Comparison of ENCODE assay signal across 20 cellular contexts in genomic region chr2:239305222-239305575, GRCh38.
DNase-seq lines count a peak whose midpoint lies in the region; ATAC-seq, FAIRE-seq and TF ChIP-seq lines count a peak whose summit lies in the region.
"Had no signal": no experiment of that assay in that cellular context is flagged by ENCODE, and none has a peak within 500 bp of the region (broad histone marks: within the 10 kb centered on the region; RNA-seq: fewer than 3 reads in every experiment).

No MANE protein-coding gene starts in this region.

- H3K36me3 Mint-ChIP-seq in activated CD4-positive, alpha-beta memory T cell treated with anti-CD3 and anti-CD28 coated beads, Interleukin-2, amount 10 ng/mL, durations not matched to agents 7 days and 5 days (ENCODE audit: low read depth): peaks cover 8% of the 10 kb centered on the region
- peaks cover 0 to 4% (median 0%) of the 10 kb centered on the region in 5 donors for H3K36me3 Mint-ChIP-seq in naive thymus-derived CD4-positive, alpha-beta T cell
- H3K36me3 Mint-ChIP-seq: memory B cell had no signal

- peaks cover 10% of the 10 kb centered on the region; the same call in 1 of the 2 replicates for H3K79me2 ChIP-seq in KMS-11 (ENCODE audit: insufficient read depth, low read depth)
- H3K79me2 ChIP-seq in H1 (ENCODE audit: control insufficient read depth in 1 of 2, insufficient read depth in 2 of 2, low read length in 2 of 2): peaks cover 0 to 95% of the 10 kb centered on the region in 2 experiments; a peak in 2 of 4 replicates

- no peak overlapping the region for H4K91ac ChIP-seq in H1 (replicated peaks; ENCODE audit: insufficient read length, low read length)

- no peak overlapping the region for H3K14ac ChIP-seq in H1 (ENCODE audit: insufficient read length)

- H3K23ac ChIP-seq in H1 (ENCODE audit: insufficient read length): no peak overlapping the region

- no peak overlapping the region for H2BK12ac ChIP-seq in H1 (ENCODE audit: low read depth, low read length)

- no peaks in the 10 kb centered on the region for H3K27me3 ChIP-seq in KMS-11 (ENCODE audit: insufficient read depth, low read depth)
- H3K27me3 ChIP-seq in H1 (replicated peaks in 1 of 4; ENCODE audit: control insufficient read depth in 3 of 4, extremely low read depth in 1 of 4, insufficient read depth in 3 of 4, low read length in 3 of 4): no peaks in the 10 kb centered on the region
- no peaks in the 10 kb centered on the region for H3K27me3 ChIP-seq in stomach smooth muscle (ENCODE audit: control insufficient read depth in 1 of 2, insufficient read depth in 2 of 2, low read length in 2 of 2)
- no peaks in the 10 kb centered on the region for H3K27me3 ChIP-seq in naive thymus-derived CD4-positive, alpha-beta T cell (ENCODE audit: control insufficient read depth in 2 of 2, insufficient read depth in 2 of 2, low read length in 2 of 2)

- H4K5ac ChIP-seq in H1 (ENCODE audit: insufficient read length, low read depth, low read length): no peak overlapping the region

- no peak overlapping the region for H2BK15ac ChIP-seq in H1 (ENCODE audit: low read length)

- H3K56ac ChIP-seq in H1 (replicated peaks; ENCODE audit: insufficient read length, low read depth, low read length): no peak overlapping the region

- H3K4me1 ChIP-seq in KMS-11 (ENCODE audit: low read depth, poor library complexity, severe bottlenecking): peaks cover 16% of the 10 kb centered on the region
- H3K4me1 ChIP-seq in H1 (replicated peaks in 1 of 4; ENCODE audit: control insufficient read depth in 3 of 4, insufficient read depth in 4 of 4, low read length in 3 of 4): peaks cover 0 to 19% (median 8%) of the 10 kb centered on the region in 4 experiments; a peak in 5 of 7 replicates
- H3K4me1 ChIP-seq in stomach smooth muscle (ENCODE audit: control insufficient read depth, insufficient read depth, low read length): peaks cover 88% of the 10 kb centered on the region
- peaks cover 6 to 16% of the 10 kb centered on the region in 2 donors for H3K4me1 ChIP-seq in naive thymus-derived CD4-positive, alpha-beta T cell (ENCODE audit: control insufficient read depth in 2 of 2, insufficient read depth in 2 of 2, low read length in 2 of 2)

- H3K4me3 Mint-ChIP-seq in activated CD4-positive, alpha-beta memory T cell treated with anti-CD3 and anti-CD28 coated beads, Interleukin-2, amount 10 ng/mL, durations not matched to agents 7 days and 5 days: no peak overlapping the region
- H3K4me3 Mint-ChIP-seq in naive thymus-derived CD4-positive, alpha-beta T cell: no peak overlapping the region
- H3K4me3 Mint-ChIP-seq: memory B cell had no signal

- H3K4me3 ChIP-seq in KMS-11 (IDR thresholded peaks at IDR 0.05; ENCODE audit: insufficient read depth, low read depth, low read length) (no peak overlapping the region), H1 (ENCODE audit: extremely low read depth in 1 of 4, insufficient read depth in 2 of 4, low read depth in 3 of 4, low read length in 4 of 4) (no peak overlapping the region), stomach smooth muscle (ENCODE audit: low read length in 2 of 2) (peak overlapping the region; percentile 49 to 88)
- H3K4me3 ChIP-seq in naive thymus-derived CD4-positive, alpha-beta T cell (ENCODE audit: low read length): no peak overlapping the region

- DNase-seq in H1 (ENCODE audit: low read depth in 1 of 2, low spot score in 2 of 2): no peak
- peak; percentile 65 for DNase-seq in mesenteric fat pad (ENCODE audit: low spot score)
- no peak for DNase-seq in activated CD4-positive, alpha-beta memory T cell treated with anti-CD3 and anti-CD28 coated beads, Interleukin-2, amount 10 ng/mL, durations not matched to agents 7 days and 5 days
- DNase-seq in naive thymus-derived CD4-positive, alpha-beta T cell: no peak
- DNase-seq in NCI-H2196 (lab: John Stamatoyannopoulos, UW; ENCODE audit: unreplicated experiment): no peak
- DNase-seq: activated CD4-positive, alpha-beta T cell treated with anti-CD3 and anti-CD28 coated beads for 1 hour; activated naive CD4-positive, alpha-beta T cell; anterior cingulate cortex; C1 segment of cervical spinal cord; foreskin fibroblast; NCI-H1930; NCI-H510A treated with DMSO at 0.1 percent for 48 hours; retina; stimulated activated CD4-positive, alpha-beta T cell treated with anti-CD3 and anti-CD28 coated beads, Interleukin-2, amount 100 ng/mL, for 24 hours; T-helper 9 cell had no signal

- CTCF ChIA-PET in H1 (lab: Charles Lee; ENCODE audit: partially characterized antibody): interaction anchor here (1.2 to 4.6 kb wide), 2 partner anchors 50 to 162 kb away, joined by 3 to 20 read pairs; no protein-coding TSS in a partner anchor
- CTCF ChIA-PET in activated CD4-positive, alpha-beta memory T cell treated with anti-CD3 and anti-CD28 coated beads, Interleukin-2, amount 10 ng/mL, durations not matched to agents 7 days and 5 days (lab: Charles Lee): no interaction called here
- CTCF ChIA-PET in naive thymus-derived CD4-positive, alpha-beta T cell (lab: Charles Lee): no interaction called here

- no peak overlapping the region for H3K27ac ChIP-seq in KMS-11
- H3K27ac ChIP-seq in H1 (ENCODE audit: low read depth, low read length): peak overlapping the region; percentile 23; the same call in 1 of the 2 replicates
- peak overlapping the region; percentile 98 for H3K27ac ChIP-seq in stomach smooth muscle (ENCODE audit: low read length)
- H3K27ac ChIP-seq in naive thymus-derived CD4-positive, alpha-beta T cell (ENCODE audit: low read depth, low read length): no peak overlapping the region

- POLR2A ChIA-PET in H1 (lab: Charles Lee; ENCODE audit: partially characterized antibody): interaction anchor here (1.3 to 1.4 kb wide), 2 partner anchors 14 to 96 kb away, joined by 3 to 4 read pairs; partner anchors contain the start of gene HDAC4
- POLR2A ChIA-PET in activated CD4-positive, alpha-beta memory T cell treated with anti-CD3 and anti-CD28 coated beads, Interleukin-2, amount 10 ng/mL, durations not matched to agents 7 days and 5 days (lab: Charles Lee): interaction anchor here (1.1 to 2.1 kb wide), 2 partner anchors 14 to 38 kb away, joined by 3 to 22 read pairs; no protein-coding TSS in a partner anchor
- POLR2A ChIA-PET in naive thymus-derived CD4-positive, alpha-beta T cell (lab: Charles Lee): interaction anchor here (1.7 kb wide), 1 partner anchor 14 kb away, joined by 5 read pairs; no protein-coding TSS in a partner anchor

- H4K20me1 ChIP-seq in KMS-11 (ENCODE audit: insufficient read depth): no peaks in the 10 kb centered on the region
- H4K20me1 ChIP-seq in H1 (replicated peaks in 1 of 2; ENCODE audit: control insufficient read depth in 1 of 2, insufficient read depth in 2 of 2, low read length in 2 of 2): peaks cover 6 to 9% of the 10 kb centered on the region in 2 experiments

- peaks cover 14% of the 10 kb centered on the region; the same call in 1 of the 2 replicates for H3K79me1 ChIP-seq in H1 (ENCODE audit: low read depth, low read length)

- peaks cover 4% of the 10 kb centered on the region for H3K27me3 Mint-ChIP-seq in activated CD4-positive, alpha-beta memory T cell treated with anti-CD3 and anti-CD28 coated beads, Interleukin-2, amount 10 ng/mL, durations not matched to agents 7 days and 5 days
- H3K27me3 Mint-ChIP-seq in naive thymus-derived CD4-positive, alpha-beta T cell: no peaks in the 10 kb centered on the region
- H3K27me3 Mint-ChIP-seq: memory B cell had no signal

- no peak overlapping the region for H2BK120ac ChIP-seq in H1 (replicated peaks; ENCODE audit: low read depth, low read length)

- FAIRE-seq in H1 (lab: Jason Lieb, UNC): no peak
- FAIRE-seq: colon had no signal

- no peak overlapping the region for H2AFZ ChIP-seq in KMS-11 (ENCODE audit: low read depth)
- H2AFZ ChIP-seq in H1 (ENCODE audit: low read length): no peak overlapping the region

- H3K9me3 Mint-ChIP-seq in activated CD4-positive, alpha-beta memory T cell treated with anti-CD3 and anti-CD28 coated beads, Interleukin-2, amount 10 ng/mL, durations not matched to agents 7 days and 5 days: no peaks in the 10 kb centered on the region
- H3K9me3 Mint-ChIP-seq in naive thymus-derived CD4-positive, alpha-beta T cell: no peaks in the 10 kb centered on the region
- H3K9me3 Mint-ChIP-seq: memory B cell had no signal

- no peak overlapping the region for H3K4ac ChIP-seq in H1 (replicated peaks; ENCODE audit: insufficient read length, low read depth, low read length)

- peaks cover 34% of the 10 kb centered on the region for H3K4me1 Mint-ChIP-seq in activated CD4-positive, alpha-beta memory T cell treated with anti-CD3 and anti-CD28 coated beads, Interleukin-2, amount 10 ng/mL, durations not matched to agents 7 days and 5 days
- H3K4me1 Mint-ChIP-seq in naive thymus-derived CD4-positive, alpha-beta T cell: peaks cover 4 to 50% (median 36%) of the 10 kb centered on the region in 7 donors

- peak overlapping the region; percentile 30; the same call in 1 of the 2 replicates for H3K4me2 ChIP-seq in KMS-11
- no peak overlapping the region for H3K4me2 ChIP-seq in H1 (ENCODE audit: insufficient read depth in 1 of 2, low read depth in 2 of 2, low read length in 2 of 2)

- no peak for TF ChIP-seq CTCF in KMS-11 (conservative IDR thresholded peaks at IDR 0.05; ENCODE audit: low read depth, low read length)
- TF ChIP-seq CTCF in H1 (IDR thresholded peaks at IDR 0.05; ENCODE audit: control extremely low read depth in 1 of 3, insufficient read depth in 1 of 3, low read depth in 1 of 3, low read length in 3 of 3): no peak

- H3K9ac ChIP-seq in KMS-11 (no peak overlapping the region), H1 (replicated peaks in 1 of 4; ENCODE audit: extremely low read depth in 1 of 4, low read depth in 3 of 4, low read length in 3 of 4) (no peak overlapping the region), stomach smooth muscle (ENCODE audit: low read length in 2 of 2) (peak overlapping the region in 1 of 2 donors; percentile 78)

- 87% methylated on average over 11 of the region's 11 CpGs; no CpG with 5 or more reads in 1 of the 2 experiments for WGBS in H1 (ENCODE audit: extremely low coverage in 1 of 2, insufficient coverage in 1 of 2, insufficient read length in 1 of 2, insufficient replicate concordance in 2 of 2, low coverage in 1 of 2, low lambda C conversion rate in 2 of 2, missing lambda C conversion rate in 1 of 2), 2 experiments

- no peak overlapping the region for H4K8ac ChIP-seq in H1 (ENCODE audit: extremely low read depth, insufficient read depth, low read length)

- H2BK20ac ChIP-seq in H1 (ENCODE audit: low read length): no peak overlapping the region

- TF ChIP-seq POLR2A in H1 (IDR thresholded peaks at IDR 0.05; ENCODE audit: control extremely low read depth in 1 of 2, low read depth in 2 of 2, low read length in 2 of 2): no peak

- H2AK5ac ChIP-seq in H1 (ENCODE audit: low read depth, low read length): no peak overlapping the region

- H3K36me3 ChIP-seq in KMS-11 (ENCODE audit: insufficient read depth) (no peaks in the 10 kb centered on the region), H1 (ENCODE audit: control insufficient read depth in 2 of 4, insufficient read depth in 4 of 4, low read length in 3 of 4) (no peaks in the 10 kb centered on the region), stomach smooth muscle (ENCODE audit: control insufficient read depth in 2 of 2, insufficient read depth in 2 of 2, low read length in 2 of 2) (no peaks in the 10 kb centered on the region)
- no peaks in the 10 kb centered on the region for H3K36me3 ChIP-seq in naive thymus-derived CD4-positive, alpha-beta T cell (ENCODE audit: control insufficient read depth in 2 of 3, insufficient read depth in 3 of 3, low read length in 3 of 3)

- H3K23me2 ChIP-seq in H1 (ENCODE audit: low read depth, low read length): no peaks in the 10 kb centered on the region

- no peak for TF ChIP-seq EP300 in H1 (IDR thresholded peaks at IDR 0.05; ENCODE audit: borderline replicate concordance in 1 of 2, low read depth in 2 of 2, low read length in 2 of 2)

- TF ChIP-seq RAD21 in H1 (IDR thresholded peaks at IDR 0.05 in 1 of 2, conservative IDR thresholded peaks at IDR 0.05 in 1 of 2; ENCODE audit: low read depth in 2 of 2, low read length in 2 of 2): no peak

- intact Hi-C loops in naive thymus-derived CD4-positive, alpha-beta T cell (cut with micrococcal nuclease): no loop called here

- no peak overlapping the region for H3K18ac ChIP-seq in H1 (ENCODE audit: extremely low read depth, low read length)

- H3K27ac Mint-ChIP-seq in activated CD4-positive, alpha-beta memory T cell treated with anti-CD3 and anti-CD28 coated beads, Interleukin-2, amount 10 ng/mL, durations not matched to agents 7 days and 5 days: no peak overlapping the region
- H3K27ac Mint-ChIP-seq in naive thymus-derived CD4-positive, alpha-beta T cell: no peak overlapping the region
- H3K27ac Mint-ChIP-seq: memory B cell had no signal

- no peak for ATAC-seq in naive thymus-derived CD4-positive, alpha-beta T cell
- no peak for ATAC-seq in GM18520 (IDR thresholded peaks at IDR 0.05; ENCODE audit: unreplicated experiment)

- H3K9me3 ChIP-seq in H1 (ENCODE audit: insufficient read depth in 2 of 2, low read depth in 1 of 2, low read length in 1 of 2) (no peaks in the 10 kb centered on the region), stomach smooth muscle (ENCODE audit: control insufficient read depth in 2 of 2, low read length in 2 of 2) (no peaks in the 10 kb centered on the region)
- H3K9me3 ChIP-seq in naive thymus-derived CD4-positive, alpha-beta T cell (ENCODE audit: control insufficient read depth in 2 of 3, low read length in 3 of 3): no peaks in the 10 kb centered on the region

- no peak overlapping the region; the same call in 1 of the 2 replicates for H2BK5ac ChIP-seq in H1 (ENCODE audit: low read depth, low read length)

Comparison
In these comparisons a context has a peak if more than half of its experiments do, and no peak if none do; other contexts are left out.
1. H3K27ac ChIP-seq: peak in H1 (single experiment) and stomach smooth muscle (single experiment); none in KMS-11 (single experiment) and naive thymus-derived CD4-positive, alpha-beta T cell (single experiment).
2. H3K4me3 ChIP-seq: peak in stomach smooth muscle (2 of 2); none in KMS-11 (single experiment), H1 (0 of 4) and naive thymus-derived CD4-positive, alpha-beta T cell (single experiment).